ENCODE assay signal across 1 cellular context in the genomic region with DNA sequence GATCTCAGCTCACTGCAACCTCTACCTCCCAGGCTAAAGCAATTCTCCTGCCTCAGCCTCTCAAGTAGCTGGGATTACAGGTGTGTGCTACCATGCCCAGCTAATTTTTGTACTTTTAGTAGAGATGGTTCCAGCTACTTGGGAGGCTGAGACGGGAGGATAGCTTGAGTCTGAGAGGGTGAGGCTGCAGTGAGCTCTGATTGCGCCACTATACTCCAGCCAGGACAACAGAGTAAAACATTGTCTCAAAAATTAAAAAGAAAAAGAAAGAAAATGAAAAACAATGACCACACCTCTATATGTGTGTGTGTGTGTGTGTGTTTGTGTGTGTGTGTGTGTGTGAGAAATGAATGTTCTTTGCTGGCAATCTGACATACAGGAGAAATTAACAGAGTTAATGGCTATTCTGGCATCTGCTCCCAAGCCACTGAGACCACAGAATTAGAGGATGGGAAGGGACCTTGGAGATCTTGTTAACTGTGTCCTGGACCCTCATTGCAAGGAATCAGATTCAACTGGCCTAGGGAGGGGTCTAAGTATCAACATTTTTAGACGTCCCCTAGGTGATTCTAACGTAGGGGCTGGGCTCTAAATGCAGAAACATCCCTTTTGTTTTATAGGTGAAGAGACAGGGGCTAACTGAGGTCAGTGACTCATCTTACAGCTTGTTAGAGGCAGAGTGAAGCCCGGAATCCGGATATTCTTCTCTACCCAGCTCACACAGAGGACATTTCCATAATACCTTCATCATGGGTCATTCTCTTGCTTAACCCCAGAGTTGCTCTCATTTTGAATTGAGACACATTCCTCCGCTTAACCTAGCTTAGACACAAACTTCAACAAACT.
TF ChIP-seq lines count a peak whose summit lies in the region.

No MANE protein-coding gene starts in this region.

TF ChIP-seq in IMR-90, 13 proteins besides CTCF, POLR2A, EP300 and RAD21 (continued from another document):
- TF ChIP-seq, protein P1, sequence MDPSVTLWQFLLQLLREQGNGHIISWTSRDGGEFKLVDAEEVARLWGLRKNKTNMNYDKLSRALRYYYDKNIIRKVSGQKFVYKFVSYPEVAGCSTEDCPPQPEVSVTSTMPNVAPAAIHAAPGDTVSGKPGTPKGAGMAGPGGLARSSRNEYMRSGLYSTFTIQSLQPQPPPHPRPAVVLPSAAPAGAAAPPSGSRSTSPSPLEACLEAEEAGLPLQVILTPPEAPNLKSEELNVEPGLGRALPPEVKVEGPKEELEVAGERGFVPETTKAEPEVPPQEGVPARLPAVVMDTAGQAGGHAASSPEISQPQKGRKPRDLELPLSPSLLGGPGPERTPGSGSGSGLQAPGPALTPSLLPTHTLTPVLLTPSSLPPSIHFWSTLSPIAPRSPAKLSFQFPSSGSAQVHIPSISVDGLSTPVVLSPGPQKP (IDR thresholded peaks at IDR 0.05; ENCODE audit: borderline replicate concordance, low read depth, low read length) = no peak
- TF ChIP-seq MAZ (IDR thresholded peaks at IDR 0.05; ENCODE audit: borderline replicate concordance, low read depth, low read length) (peak; percentile 41; the same call in 1 of the 2 replicates), NFE2L2 (IDR thresholded peaks at IDR 0.05; ENCODE audit: low read depth, low read length) (0 out of 2 replicates have a peak, but pooled peaks have one; percentile 6), CEBPB (IDR thresholded peaks at IDR 0.05; ENCODE audit: low read depth, low read length) (peak; percentile 96)
